ENCODE assay signal across 8 cellular contexts in genomic region chr2:84314901-84315330, GRCh38.
DNase-seq lines count a peak whose midpoint lies in the region; ATAC-seq and TF ChIP-seq lines count a peak whose summit lies in the region.

No MANE protein-coding gene starts in this region.

- no peak for TF ChIP-seq POLR2A in spleen (IDR thresholded peaks at IDR 0.05)

- H3K4me3 ChIP-seq in spleen, result no peak overlapping the region

- TF ChIP-seq CTCF in spleen (IDR thresholded peaks at IDR 0.05 in 8 of 11, conservative IDR thresholded peaks at IDR 0.05 in 3 of 11), result peak; percentile 42 to 87 (median 73)

- ATAC-seq in HG02623 (IDR thresholded peaks at IDR 0.05; ENCODE audit: unreplicated experiment), result peak; percentile 99

- peaks cover 0 to 3% (median 0%) of the 10 kb centered on the region in 6 donors for H3K4me1 ChIP-seq in spleen

- 7 to 22% (median 18%) methylated on average over 7 to 11 of the region's 11 CpGs for WGBS in spleen, 5 donors

- H3K9me3 ChIP-seq in spleen, result no peaks in the 10 kb centered on the region

- no peaks in the 10 kb centered on the region for H3K36me3 ChIP-seq in spleen

- DNase-seq in NCI-H524 (lab: John Stamatoyannopoulos, UW) (peak; percentile 63 to 85), NCI-H524 treated with DMSO at 0.1 percent for 48 hours (lab: John Stamatoyannopoulos, UW) (no peak), NCI-H1092 (lab: John Stamatoyannopoulos, UW) (peak; percentile 74), T-helper 2 cell (peak; percentile 19 to 72 (median 64)), anterior cingulate cortex (lab: John Stamatoyannopoulos, UW) (peak in 56 of 58 donors; percentile 10 to 92 (median 64)), hypothalamus (lab: John Stamatoyannopoulos, UW) (peak in 50 of 51 donors; percentile 1 to 85 (median 60)), spleen (peak; percentile 85)

- intact Hi-C loops in spleen (cut with DNase I; ENCODE audit: low total_unique reads), result no loop called here

- no peak overlapping the region for H3K27ac ChIP-seq in spleen

- H3K27me3 ChIP-seq in spleen (replicated peaks in 1 of 7), result peaks cover 0 to 31% (median 0%) of the 10 kb centered on the region in 7 donors
